18 cellular contexts compared by ENCODE assay signal in the genomic region with DNA sequence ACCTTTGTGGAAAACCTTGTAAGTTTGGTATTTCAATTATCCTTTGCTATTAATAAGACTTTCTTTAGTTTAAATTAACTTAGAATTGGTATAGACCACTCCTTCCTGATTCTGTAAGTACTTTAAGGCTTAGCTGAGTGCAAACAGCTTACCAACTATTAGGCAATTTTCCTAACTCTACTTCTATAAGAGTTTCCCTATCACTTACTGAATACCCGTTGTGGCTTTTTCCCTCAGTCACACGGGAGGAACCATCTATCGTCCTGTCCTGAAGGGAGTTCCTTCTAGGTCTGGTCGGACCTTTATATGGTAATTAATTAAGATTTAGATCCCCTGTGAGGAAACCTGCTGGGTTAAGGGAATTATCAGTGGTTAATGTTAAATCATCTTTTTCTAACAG. TPM values are rescaled to one million over a fixed set of nuclear protein-coding genes. Genes with fewer than 3 reads are reported as not detected.
A peak's percentile ranks its signal among the peaks of the same experiment; 100 is the strongest.
DNase-seq lines count a peak whose midpoint lies in the region; TF ChIP-seq lines count a peak whose summit lies in the region.
"Had no signal": no experiment of that assay in that cellular context is flagged by ENCODE, and none has a peak within 500 bp of the region (broad histone marks: within the 10 kb centered on the region; RNA-seq: fewer than 3 reads in every experiment).

No MANE protein-coding gene starts in this region.

- H3K36me3 Mint-ChIP-seq in CD14-positive monocyte: peaks cover 43 to 58% of the 10 kb centered on the region in 2 donors

- intact Hi-C loops in CD14-positive monocyte (cut with micrococcal nuclease): no loop called here

- H3K27ac ChIP-seq in SK-N-MC: peak overlapping the region; percentile 63
- H3K27ac ChIP-seq: RWPE1 had no signal

- no peaks in the 10 kb centered on the region for H3K9me3 ChIP-seq in SK-N-MC (ENCODE audit: low read depth, low read length)

- peaks cover 0 to 8% (median 3%) of the 10 kb centered on the region in 7 donors for H3K9me3 Mint-ChIP-seq in CD14-positive monocyte
- H3K9me3 Mint-ChIP-seq: CD4-positive, alpha-beta T cell had no signal

- no peak for TF ChIP-seq CTCF in CD14-positive monocyte (IDR thresholded peaks at IDR 0.05)

- DNase-seq in CD14-positive monocyte (ENCODE audit: low spot score) (no peak), MV-4-11 (lab: John Stamatoyannopoulos, UW) (peak; percentile 90), SK-N-MC (ENCODE audit: low read depth, low spot score) (peak; percentile 6), iris pigment epithelial cell (ENCODE audit: low read depth) (peak; percentile 27), cerebellar nuclear complex (lab: John Stamatoyannopoulos, UW) (no peak), NCI-H345 treated with DMSO at 0.1 percent for 48 hours (lab: John Stamatoyannopoulos, UW; ENCODE audit: unreplicated experiment) (no peak), DMS 273 (lab: John Stamatoyannopoulos, UW; ENCODE audit: unreplicated experiment) (no peak), NCI-H146 (lab: John Stamatoyannopoulos, UW) (no peak)
- DNase-seq: CD4-positive, alpha-beta T cell; DND-41; GDM1; NCI-H1105 treated with DMSO at 0.1 percent for 48 hours; NCI-H187 treated with DMSO at 0.1 percent for 48 hours; NCI-H2171; NCI-H510A; NCI-H82 had no signal

- peaks cover 50% of the 10 kb centered on the region for H3K4me1 Mint-ChIP-seq in CD14-positive monocyte

- H3K27ac Mint-ChIP-seq in CD14-positive monocyte: peak overlapping the region; percentile 79 to 92 (median 87)
- H3K27ac Mint-ChIP-seq: CD4-positive, alpha-beta T cell; GM23338 had no signal

- no peak overlapping the region for H3K9ac ChIP-seq in SK-N-MC (ENCODE audit: insufficient read length)

- no peaks in the 10 kb centered on the region for H3K27me3 Mint-ChIP-seq in CD14-positive monocyte (ENCODE audit: low read depth in 3 of 3)
- H3K27me3 Mint-ChIP-seq: CD4-positive, alpha-beta T cell had no signal

- H3K4me3 ChIP-seq in SK-N-MC: peak overlapping the region; percentile 26
- H3K4me3 ChIP-seq: GM23338 had no signal

- H3K4me3 Mint-ChIP-seq in CD14-positive monocyte: peak overlapping the region; percentile 50 to 55
- H3K4me3 Mint-ChIP-seq: CD4-positive, alpha-beta T cell; GM23338 had no signal

- peaks cover 29% of the 10 kb centered on the region for H3K36me3 ChIP-seq in SK-N-MC (ENCODE audit: insufficient read depth, low read length)

RNA-seq across cellular contexts. Expression of gene SLC35A1, which starts 9.6 kb away (rescaled TPM):
- polyA plus RNA-seq in CD14-positive monocyte: 100 to 1,000 TPM in 1 of 2 donors, 10 to 100 TPM in 1; 90.6 to 103 TPM

Comparison
In these comparisons a context has a peak if more than half of its experiments do, and no peak if none do; other contexts are left out.
1. DNase-seq: peak in MV-4-11 (single experiment), SK-N-MC (single experiment) and iris pigment epithelial cell (single experiment); none in CD14-positive monocyte (single experiment), cerebellar nuclear complex (0 of 2), NCI-H345 treated with DMSO at 0.1 percent for 48 hours (single experiment), DMS 273 (single experiment) and NCI-H146 (single experiment).